Comparison of ENCODE assay signal across 9 cellular contexts in the genomic region with DNA sequence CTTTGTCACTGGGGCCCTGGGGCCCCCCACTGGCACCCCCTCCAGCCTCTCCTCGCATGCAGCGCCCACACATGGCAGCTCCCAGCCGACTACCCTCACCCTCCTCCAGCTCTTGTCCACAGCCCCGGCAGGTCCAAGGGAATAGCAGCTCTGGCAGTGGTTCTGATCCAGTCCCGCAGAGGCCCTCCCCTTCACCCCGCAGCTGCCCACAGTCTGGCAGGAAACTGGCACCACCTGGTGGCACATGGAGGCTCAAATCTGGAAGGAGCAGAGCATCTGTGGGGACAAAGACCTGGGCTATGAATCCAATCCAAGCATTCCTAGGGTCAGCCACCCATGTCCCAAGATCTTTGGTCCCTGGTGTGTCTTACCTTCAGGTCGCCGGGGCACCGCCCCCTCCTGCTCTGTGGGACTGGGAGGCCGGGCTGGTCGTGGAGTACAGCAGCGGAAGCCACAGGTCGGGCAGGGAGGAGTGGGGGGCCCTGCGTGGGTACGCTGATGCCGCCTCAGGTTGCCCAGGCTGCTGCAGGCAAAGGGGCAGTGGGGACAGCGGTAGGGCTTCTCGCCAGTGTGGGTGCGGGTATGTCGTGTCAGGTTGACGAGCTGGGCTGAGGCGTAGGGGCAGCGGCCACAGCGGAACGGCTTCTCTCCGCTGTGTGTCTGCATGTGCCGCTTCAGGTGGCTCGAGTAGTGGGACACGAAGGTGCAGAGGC. TPM values are rescaled to one million over a fixed set of nuclear protein-coding genes. Genes with fewer than 3 reads are reported as not detected.
DNase-seq lines count a peak whose midpoint lies in the region; ATAC-seq, FAIRE-seq and TF ChIP-seq lines count a peak whose summit lies in the region.
"Had no signal": no experiment of that assay in that cellular context is flagged by ENCODE, and none has a peak within 500 bp of the region (broad histone marks: within the 10 kb centered on the region; RNA-seq: fewer than 3 reads in every experiment).

No MANE protein-coding gene starts in this region.

- H2AFZ ChIP-seq in astrocyte (ENCODE audit: low read depth, low read length), result no peak overlapping the region

- intact Hi-C loops in Calu3 (cut with micrococcal nuclease; ENCODE audit: unreplicated experiment), result no loop called here

- peaks cover 66% of the 10 kb centered on the region for H3K79me2 ChIP-seq in astrocyte (ENCODE audit: insufficient read depth, low read length)

- H3K27ac Mint-ChIP-seq in Calu3 (ENCODE audit: unreplicated experiment) (peak overlapping the region; percentile 93), astrocyte (ENCODE audit: unreplicated experiment) (no peak overlapping the region), naive B cell (peak overlapping the region in 4 of 6 donors; percentile 44 to 91 (median 81))

- ATAC-seq in naive B cell (ENCODE audit: low read depth in 2 of 2) (no peak), GM21529 (IDR thresholded peaks at IDR 0.05; ENCODE audit: unreplicated experiment) (no peak)

- CTCF ChIA-PET in Calu3 (lab: Charles Lee), result no interaction called here

- BruUV-seq in Calu3 (replicated peaks; lab: Mats Ljungman, UMichigan), result no TSS peak

- peak; percentile 34 for DNase-seq in Calu3
- peak; percentile 46 for DNase-seq in HK-2 (ENCODE audit: unreplicated experiment)
- no peak for DNase-seq in astrocyte (ENCODE audit: low read depth)
- DNase-seq in naive B cell, result no peak
- DNase-seq in KBM-7, result no peak
- DNase-seq in activated CD4-positive, alpha-beta T cell treated with anti-CD3 and anti-CD28 coated beads, Interleukin-2, amount 50 U/mL, for 1 hour, result no peak
- DNase-seq in NCI-H1092 treated with DMSO at 0.1 percent for 48 hours (lab: John Stamatoyannopoulos, UW), result no peak

- H3K36me3 ChIP-seq in astrocyte (ENCODE audit: insufficient read depth, low read length), result peaks cover 43% of the 10 kb centered on the region

- peak overlapping the region; percentile 99 for H3K4me2 ChIP-seq in astrocyte (ENCODE audit: low read length)

- no peaks in the 10 kb centered on the region for H3K9me3 Mint-ChIP-seq in Calu3 (ENCODE audit: low read depth, unreplicated experiment)
- H3K9me3 Mint-ChIP-seq in astrocyte (ENCODE audit: unreplicated experiment), result no peaks in the 10 kb centered on the region
- no peaks in the 10 kb centered on the region for H3K9me3 Mint-ChIP-seq in naive B cell

- FAIRE-seq in astrocyte (lab: Jason Lieb, UNC), result no peak

- peaks cover 15% of the 10 kb centered on the region for H3K4me1 Mint-ChIP-seq in Calu3 (ENCODE audit: low read depth, unreplicated experiment)
- H3K4me1 Mint-ChIP-seq in astrocyte (ENCODE audit: low read depth, unreplicated experiment), result peaks cover 7% of the 10 kb centered on the region
- H3K4me1 Mint-ChIP-seq in naive B cell, result peaks cover 33 to 50% (median 36%) of the 10 kb centered on the region in 3 donors

- no peaks in the 10 kb centered on the region for H3K9me3 ChIP-seq in astrocyte (ENCODE audit: insufficient read depth, low read depth, low read length)
- H3K9me3 ChIP-seq: upper lobe of left lung had no signal

- H3K36me3 Mint-ChIP-seq in Calu3 (ENCODE audit: insufficient read depth, unreplicated experiment) (peaks cover 75% of the 10 kb centered on the region), astrocyte (ENCODE audit: low read depth, unreplicated experiment) (peaks cover 16% of the 10 kb centered on the region), naive B cell (peaks cover 0 to 7% of the 10 kb centered on the region in 2 donors)

- H3K27me3 Mint-ChIP-seq in Calu3 (ENCODE audit: unreplicated experiment) (no peaks in the 10 kb centered on the region), astrocyte (ENCODE audit: low read depth, unreplicated experiment) (no peaks in the 10 kb centered on the region), naive B cell (no peaks in the 10 kb centered on the region)

- H3K27me3 ChIP-seq in astrocyte (ENCODE audit: insufficient read depth, low read length), result no peaks in the 10 kb centered on the region
- H3K27me3 ChIP-seq: upper lobe of left lung had no signal

- peaks cover 33% of the 10 kb centered on the region for H4K20me1 ChIP-seq in astrocyte (ENCODE audit: insufficient read depth, low read length)

- in situ Hi-C loops in KBM-7 (cut with MboI; ENCODE audit: low pct_unique_long_range_greater_than_20kb, low sequenced_read_pairs), result no loop called here

- H3K4me3 ChIP-seq in astrocyte (ENCODE audit: insufficient read depth, low read depth, low read length), result no peak overlapping the region

- H3K27ac ChIP-seq in astrocyte (ENCODE audit: low read depth, low read length), result no peak overlapping the region

- H3K9ac ChIP-seq in astrocyte (ENCODE audit: low read length), result no peak overlapping the region

- TF ChIP-seq CTCF in Calu3 (IDR thresholded peaks at IDR 0.05; ENCODE audit: unreplicated experiment) (no peak), astrocyte (IDR thresholded peaks at IDR 0.05; ENCODE audit: insufficient read depth, low read depth, low read length) (no peak)

- H3K4me1 ChIP-seq in astrocyte (ENCODE audit: insufficient read depth, low read length), result peaks cover 12% of the 10 kb centered on the region

- no peak overlapping the region for H3K4me3 Mint-ChIP-seq in Calu3 (ENCODE audit: low read depth, unreplicated experiment)
- peak overlapping the region; percentile 46 for H3K4me3 Mint-ChIP-seq in astrocyte (ENCODE audit: unreplicated experiment)
- H3K4me3 Mint-ChIP-seq in naive B cell, result peak overlapping the region in 4 of 8 donors; percentile 12 to 70 (median 44)

RNA-seq across cellular contexts. Expression of gene ZNF513, which starts 2.3 kb away (rescaled TPM):
- total RNA-seq in Calu3 (2022) (10.6 and 13.1 TPM in 2 replicates), astrocyte (13.5 and 13.7 TPM in 2 replicates)
- 1 to 10 TPM in 5 of 6 donors, not detected in 1; 2.2 to 6.5 (median 3.7) TPM for polyA plus RNA-seq in naive B cell (ENCODE audit: low read depth in 6 of 6)

RNA-seq across cellular contexts. Expression of gene SNX17, which starts 7.8 kb away (rescaled TPM):
- total RNA-seq in Calu3 (2022) (85.3 and 96.9 TPM in 2 replicates), astrocyte (69.9 and 86.6 TPM in 2 replicates)
- polyA plus RNA-seq in naive B cell (ENCODE audit: low read depth in 6 of 6), result 100 to 1,000 TPM; 216 to 307 (median 256) TPM

RNA-seq across cellular contexts. Expression of gene EIF2B4, which starts 8.1 kb away (rescaled TPM):
- total RNA-seq in Calu3 (2022) (42.0 and 43.7 TPM in 2 replicates), astrocyte (43.3 and 47.3 TPM in 2 replicates)
- 10 to 100 TPM; 16.3 to 38.9 (median 30.3) TPM for polyA plus RNA-seq in naive B cell (ENCODE audit: low read depth in 6 of 6)

RNA-seq across cellular contexts. Expression of gene GTF3C2, which starts 21.7 kb away (rescaled TPM):
- total RNA-seq in Calu3 (2022) (83.8 and 85.4 TPM in 2 replicates), astrocyte (52.9 and 61.3 TPM in 2 replicates)
- polyA plus RNA-seq in naive B cell (ENCODE audit: low read depth in 6 of 6), result 10 to 100 TPM; 31.8 to 50.6 (median 39.9) TPM

RNA-seq across cellular contexts. Expression of gene PPM1G, which starts 31.1 kb away (rescaled TPM):
- 118 and 121 TPM in 2 replicates for total RNA-seq in Calu3 (2022)
- total RNA-seq in astrocyte, result 77.3 and 79.0 TPM in 2 replicates
- 100 to 1,000 TPM in 1 of 6 donors, 10 to 100 TPM in 5; 67.1 to 105 (median 73.2) TPM for polyA plus RNA-seq in naive B cell (ENCODE audit: low read depth in 6 of 6)

Comparison
In these comparisons a context has a peak if more than half of its experiments do, and no peak if none do; other contexts are left out.
1. DNase-seq: peak in Calu3 (single experiment) and HK-2 (single experiment); none in astrocyte (single experiment), naive B cell (single experiment), KBM-7 (single experiment), activated CD4-positive, alpha-beta T cell treated with anti-CD3 and anti-CD28 coated beads, Interleukin-2, amount 50 U/mL, for 1 hour (single experiment) and NCI-H1092 treated with DMSO at 0.1 percent for 48 hours (single experiment).